Comparison of ENCODE assay signal across 8 cellular contexts in the genomic region with DNA sequence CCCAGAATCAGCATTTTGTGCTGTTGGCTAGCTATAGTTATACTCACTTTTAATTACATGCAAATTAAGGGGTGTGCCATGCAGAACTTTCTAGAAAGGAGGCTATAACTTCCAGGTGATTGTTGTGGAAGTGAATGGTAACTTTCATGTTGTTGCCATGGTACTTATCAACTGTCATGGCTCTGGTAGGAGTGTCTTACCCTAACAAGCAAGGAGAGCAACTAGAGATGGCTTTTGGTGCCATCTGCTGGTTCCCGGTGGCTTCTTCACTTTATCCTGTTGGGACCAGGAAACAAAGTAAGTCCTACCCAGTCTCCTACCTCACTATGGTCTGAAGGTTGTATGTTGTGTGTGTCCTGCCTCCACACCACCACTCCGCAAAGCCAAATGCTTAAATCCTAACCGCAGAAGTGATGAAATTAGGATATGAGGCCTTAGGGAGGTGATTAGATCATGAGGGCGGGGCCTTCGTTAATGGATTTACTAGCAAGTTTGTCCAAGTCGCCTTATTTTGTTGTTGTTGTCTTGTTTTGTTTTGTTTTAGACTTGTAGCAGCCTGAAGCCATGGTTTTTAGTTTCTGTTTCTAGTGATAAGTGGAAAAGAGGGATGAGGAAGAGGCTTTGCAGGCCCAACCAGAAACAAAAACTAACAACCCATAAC. TPM values are rescaled to one million over a fixed set of nuclear protein-coding genes. Genes with fewer than 3 reads are reported as not detected.
DNase-seq lines count a peak whose midpoint lies in the region; ATAC-seq and TF ChIP-seq lines count a peak whose summit lies in the region.

No MANE protein-coding gene starts in this region.

- no peak overlapping the region for H3K4me3 Mint-ChIP-seq in activated CD4-positive, alpha-beta T cell treated with anti-CD3 and anti-CD28 coated beads for 36 hours

- ATAC-seq in HG03439 (IDR thresholded peaks at IDR 0.05; ENCODE audit: unreplicated experiment) = peak; percentile 56
- peak; percentile 45 for ATAC-seq in activated CD4-positive, alpha-beta T cell treated with anti-CD3 and anti-CD28 coated beads for 36 hours
- ATAC-seq in left colon = peak; percentile 44

- POLR2A ChIA-PET in activated CD4-positive, alpha-beta T cell treated with anti-CD3 and anti-CD28 coated beads for 36 hours (lab: Charles Lee) = no interaction called here

- H3K4me1 Mint-ChIP-seq in activated CD4-positive, alpha-beta T cell treated with anti-CD3 and anti-CD28 coated beads for 36 hours = peaks cover 22% of the 10 kb centered on the region

- peak; percentile 91 for TF ChIP-seq CTCF in choroid plexus epithelial cell (conservative IDR thresholded peaks at IDR 0.05; ENCODE audit: low read depth, low read length)

- peak overlapping the region; percentile 5 for H3K27ac Mint-ChIP-seq in activated CD4-positive, alpha-beta T cell treated with anti-CD3 and anti-CD28 coated beads for 36 hours

- no peaks in the 10 kb centered on the region for H3K27me3 Mint-ChIP-seq in activated CD4-positive, alpha-beta T cell treated with anti-CD3 and anti-CD28 coated beads for 36 hours

- peaks cover 3% of the 10 kb centered on the region for H3K9me3 Mint-ChIP-seq in activated CD4-positive, alpha-beta T cell treated with anti-CD3 and anti-CD28 coated beads for 36 hours (ENCODE audit: low read depth)

- DNase-seq in GDM1 (lab: John Stamatoyannopoulos, UW) (peak; percentile 83), NCI-H526 treated with DMSO at 0.1 percent for 48 hours (lab: John Stamatoyannopoulos, UW) (peak; percentile 73), choroid plexus epithelial cell (ENCODE audit: low read depth) (peak; percentile 95), left colon (peak; percentile 86 to 88), mesenteric fat pad (ENCODE audit: low spot score) (no peak)
- DNase-seq in activated CD4-positive, alpha-beta T cell treated with anti-CD3 and anti-CD28 coated beads for 36 hours = peak; percentile 91
- peak; percentile 68 to 69 for DNase-seq in stimulated activated CD4-positive, alpha-beta T cell treated with anti-CD3 and anti-CD28 coated beads, Interleukin-2, amount 100 ng/mL, for 48 hours

- H3K4me3 ChIP-seq in choroid plexus epithelial cell (ENCODE audit: low read depth, low read length) = no peak overlapping the region

- intact Hi-C loops in activated CD4-positive, alpha-beta T cell treated with anti-CD3 and anti-CD28 coated beads for 36 hours (cut with DNase I, micrococcal nuclease) = loop anchor here (1.0 to 10.0 kb wide), 11 partner anchors 23 to 660 kb away; a partner anchor contains a TSS
- intact Hi-C loops in left colon (cut with DNase I, micrococcal nuclease) = loop anchor here (5.0 to 10.0 kb wide), 3 partner anchors 169 to 661 kb away; a partner anchor contains a TSS

- CTCF ChIA-PET in activated CD4-positive, alpha-beta T cell treated with anti-CD3 and anti-CD28 coated beads for 36 hours (lab: Charles Lee) = interaction anchor here (0.7 to 4.6 kb wide), 6 partner anchors 23 to 174 kb away, joined by 3 to 24 read pairs (median 4); a partner anchor contains a TSS

- H3K36me3 Mint-ChIP-seq in activated CD4-positive, alpha-beta T cell treated with anti-CD3 and anti-CD28 coated beads for 36 hours (ENCODE audit: low read depth) = no peaks in the 10 kb centered on the region

RNA-seq across cellular contexts. Expression of a gene that starts 22.6 kb away (rescaled TPM):
- 10 to 100 TPM; 19.9 to 22.5 TPM for total RNA-seq in activated CD4-positive, alpha-beta T cell treated with anti-CD3 and anti-CD28 coated beads for 36 hours
- 10 to 100 TPM; 26.5 to 31.1 TPM for total RNA-seq in left colon
- total RNA-seq in mesenteric fat pad = 23.0 TPM

RNA-seq across cellular contexts. Expression of a gene that starts 27.7 kb away (rescaled TPM):
- 1 to 10 TPM; 5.3 to 6.4 TPM for total RNA-seq in activated CD4-positive, alpha-beta T cell treated with anti-CD3 and anti-CD28 coated beads for 36 hours
- total RNA-seq in left colon = 10 to 100 TPM; 10.2 to 11.9 TPM
- total RNA-seq in mesenteric fat pad = 8.8 TPM

RNA-seq across cellular contexts. Expression of a gene that starts 31.5 kb away (rescaled TPM):
- total RNA-seq in activated CD4-positive, alpha-beta T cell treated with anti-CD3 and anti-CD28 coated beads for 36 hours = 100 to 1,000 TPM; 214 to 327 TPM
- 100 to 1,000 TPM; 280 to 315 TPM for total RNA-seq in left colon
- 263 TPM for total RNA-seq in mesenteric fat pad

RNA-seq across cellular contexts. Expression of a gene that starts 38.9 kb away (rescaled TPM):
- total RNA-seq in activated CD4-positive, alpha-beta T cell treated with anti-CD3 and anti-CD28 coated beads for 36 hours = 10 to 100 TPM; 70.4 to 74.2 TPM
- total RNA-seq in left colon = 10 to 100 TPM; 44.3 to 48.2 TPM
- total RNA-seq in mesenteric fat pad = 52.0 TPM
